In genomic region chr3:127056281-127056680, GRCh38 we compare ENCODE assay signal across 1 cellular context.
TF ChIP-seq lines count a peak whose summit lies in the region.

No MANE protein-coding gene starts in this region.

TF ChIP-seq in SK-N-SH treated with all-trans-retinoic acid at 6 μM for 48 hours, 23 proteins besides CTCF, POLR2A, EP300 and RAD21 (continued from another document):
- TF ChIP-seq, protein P1, sequence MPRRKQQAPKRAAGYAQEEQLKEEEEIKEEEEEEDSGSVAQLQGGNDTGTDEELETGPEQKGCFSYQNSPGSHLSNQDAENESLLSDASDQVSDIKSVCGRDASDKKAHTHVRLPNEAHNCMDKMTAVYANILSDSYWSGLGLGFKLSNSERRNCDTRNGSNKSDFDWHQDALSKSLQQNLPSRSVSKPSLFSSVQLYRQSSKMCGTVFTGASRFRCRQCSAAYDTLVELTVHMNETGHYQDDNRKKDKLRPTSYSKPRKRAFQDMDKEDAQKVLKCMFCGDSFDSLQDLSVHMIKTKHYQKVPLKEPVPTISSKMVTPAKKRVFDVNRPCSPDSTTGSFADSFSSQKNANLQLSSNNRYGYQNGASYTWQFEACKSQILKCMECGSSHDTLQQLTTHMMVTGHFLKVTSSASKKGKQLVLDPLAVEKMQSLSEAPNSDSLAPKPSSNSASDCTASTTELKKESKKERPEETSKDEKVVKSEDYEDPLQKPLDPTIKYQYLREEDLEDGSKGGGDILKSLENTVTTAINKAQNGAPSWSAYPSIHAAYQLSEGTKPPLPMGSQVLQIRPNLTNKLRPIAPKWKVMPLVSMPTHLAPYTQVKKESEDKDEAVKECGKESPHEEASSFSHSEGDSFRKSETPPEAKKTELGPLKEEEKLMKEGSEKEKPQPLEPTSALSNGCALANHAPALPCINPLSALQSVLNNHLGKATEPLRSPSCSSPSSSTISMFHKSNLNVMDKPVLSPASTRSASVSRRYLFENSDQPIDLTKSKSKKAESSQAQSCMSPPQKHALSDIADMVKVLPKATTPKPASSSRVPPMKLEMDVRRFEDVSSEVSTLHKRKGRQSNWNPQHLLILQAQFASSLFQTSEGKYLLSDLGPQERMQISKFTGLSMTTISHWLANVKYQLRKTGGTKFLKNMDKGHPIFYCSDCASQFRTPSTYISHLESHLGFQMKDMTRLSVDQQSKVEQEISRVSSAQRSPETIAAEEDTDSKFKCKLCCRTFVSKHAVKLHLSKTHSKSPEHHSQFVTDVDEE (CRISPR knock-in tag; IDR thresholded peaks at IDR 0.05), result no peak
- no peak for TF ChIP-seq ZNF70 (CRISPR knock-in tag; IDR thresholded peaks at IDR 0.05)
- TF ChIP-seq ZC3H10 (CRISPR knock-in tag; IDR thresholded peaks at IDR 0.05), result no peak
- no peak for TF ChIP-seq PPARA (CRISPR knock-in tag; IDR thresholded peaks at IDR 0.05; ENCODE audit: borderline replicate concordance)
- TF ChIP-seq ESRRG (CRISPR knock-in tag; IDR thresholded peaks at IDR 0.05), result no peak
- TF ChIP-seq ZNF8 (CRISPR knock-in tag; IDR thresholded peaks at IDR 0.05), result no peak
- TF ChIP-seq SNAI2 (CRISPR knock-in tag; IDR thresholded peaks at IDR 0.05), result no peak
- TF ChIP-seq OSR1 (CRISPR knock-in tag; IDR thresholded peaks at IDR 0.05), result no peak
- no peak for TF ChIP-seq ARNTL (CRISPR knock-in tag; IDR thresholded peaks at IDR 0.05; ENCODE audit: borderline replicate concordance, low read depth)
- TF ChIP-seq GLIS3 (CRISPR knock-in tag; IDR thresholded peaks at IDR 0.05), result no peak
